Comparison of ENCODE assay signal across 18 cellular contexts in genomic region chr2:217573565-217573964, GRCh38.
DNase-seq lines count a peak whose midpoint lies in the region; ATAC-seq, FAIRE-seq and TF ChIP-seq lines count a peak whose summit lies in the region.
"Had no signal": no experiment of that assay in that cellular context is flagged by ENCODE, and none has a peak within 500 bp of the region (broad histone marks: within the 10 kb centered on the region; RNA-seq: fewer than 3 reads in every experiment).

No MANE protein-coding gene starts in this region.

- no peaks in the 10 kb centered on the region for H3K79me2 ChIP-seq in astrocyte (ENCODE audit: insufficient read depth, low read length)

- H3K27me3 Mint-ChIP-seq in astrocyte (ENCODE audit: low read depth, unreplicated experiment) (no peaks in the 10 kb centered on the region), Caco-2 (ENCODE audit: insufficient read depth, unreplicated experiment) (peaks cover 2% of the 10 kb centered on the region)
- H3K27me3 Mint-ChIP-seq: activated CD8-positive, alpha-beta T cell treated with anti-CD3 and anti-CD28 coated beads for 36 hours; activated T-helper 17 cell treated with anti-CD3 and anti-CD28 coated beads, Interleukin-2, amount 50 U/mL, for 72 hours had no signal

- POLR2A ChIA-PET in Caco-2 (lab: Charles Lee) = no interaction called here

- peak overlapping the region; percentile 3 for H3K27ac Mint-ChIP-seq in astrocyte (ENCODE audit: unreplicated experiment)
- no peak overlapping the region for H3K27ac Mint-ChIP-seq in Caco-2 (ENCODE audit: unreplicated experiment)
- H3K27ac Mint-ChIP-seq: activated CD8-positive, alpha-beta T cell treated with anti-CD3 and anti-CD28 coated beads for 36 hours; activated T-helper 17 cell treated with anti-CD3 and anti-CD28 coated beads, Interleukin-2, amount 50 U/mL, for 72 hours had no signal

- H3K4me3 ChIP-seq in AG10803 (ENCODE audit: low read length) (no peak overlapping the region), HFF-Myc (replicated peaks; ENCODE audit: low read depth, low read length) (no peak overlapping the region), astrocyte (ENCODE audit: insufficient read depth, low read depth, low read length) (no peak overlapping the region), Caco-2 (ENCODE audit: low read depth, low read length) (no peak overlapping the region)
- H3K4me3 ChIP-seq: GM12878 had no signal

- no peak overlapping the region for H3K9ac ChIP-seq in astrocyte (ENCODE audit: low read length)

- ATAC-seq in HG02981 (IDR thresholded peaks at IDR 0.05; ENCODE audit: unreplicated experiment) = no peak
- no peak for ATAC-seq in GM21529 (IDR thresholded peaks at IDR 0.05; ENCODE audit: unreplicated experiment)
- ATAC-seq: activated CD8-positive, alpha-beta T cell treated with anti-CD3 and anti-CD28 coated beads for 36 hours; activated T-helper 17 cell treated with anti-CD3 and anti-CD28 coated beads, Interleukin-2, amount 50 U/mL, for 72 hours; GM12878 had no signal

- no peaks in the 10 kb centered on the region for H3K9me3 ChIP-seq in astrocyte (ENCODE audit: insufficient read depth, low read depth, low read length)
- no peaks in the 10 kb centered on the region for H3K9me3 ChIP-seq in Caco-2

- no peak overlapping the region for H3K27ac ChIP-seq in astrocyte (ENCODE audit: low read depth, low read length)
- H3K27ac ChIP-seq: HL-60 had no signal

- FAIRE-seq in astrocyte (lab: Jason Lieb, UNC) = peak; percentile 72
- FAIRE-seq: frontal cortex, GM12878 had no signal

- CTCF ChIA-PET in Caco-2 (lab: Charles Lee) = no interaction called here

- H3K4me2 ChIP-seq in astrocyte (ENCODE audit: low read length) = peak overlapping the region; percentile 30

- H3K4me1 ChIP-seq in astrocyte (ENCODE audit: insufficient read depth, low read length) = peaks cover 3% of the 10 kb centered on the region
- peaks cover 13% of the 10 kb centered on the region for H3K4me1 ChIP-seq in Caco-2

- BruUV-seq in Caco-2 (replicated peaks; lab: Mats Ljungman, UMichigan) = no TSS peak

- no peaks in the 10 kb centered on the region for H3K36me3 ChIP-seq in astrocyte (ENCODE audit: insufficient read depth, low read length)
- no peaks in the 10 kb centered on the region for H3K36me3 ChIP-seq in Caco-2 (ENCODE audit: control insufficient read depth, insufficient read depth, low read length)

- no peaks in the 10 kb centered on the region for H4K20me1 ChIP-seq in astrocyte (ENCODE audit: insufficient read depth, low read length)

- no peak overlapping the region for H2AFZ ChIP-seq in astrocyte (ENCODE audit: low read depth, low read length)

- TF ChIP-seq CTCF in AG10803 (conservative IDR thresholded peaks at IDR 0.05; ENCODE audit: low read length) (peak; percentile 1; the same call in 1 of the 2 replicates), HFF-Myc (IDR thresholded peaks at IDR 0.05; ENCODE audit: low read depth, low read length, missing control alignments) (no peak), astrocyte (IDR thresholded peaks at IDR 0.05; ENCODE audit: insufficient read depth, low read depth, low read length) (no peak), Caco-2 (IDR thresholded peaks at IDR 0.05; ENCODE audit: insufficient read depth in 1 of 2, low read depth in 1 of 2, low read length in 1 of 2, severe bottlenecking in 1 of 2, unreplicated experiment in 1 of 2) (no peak)

- intact Hi-C loops in Caco-2 (cut with micrococcal nuclease; ENCODE audit: unreplicated experiment) = loop anchor here (2.0 kb wide), 1 partner anchor 43 kb away; no protein-coding TSS in a partner anchor

- H3K4me3 Mint-ChIP-seq in astrocyte (ENCODE audit: unreplicated experiment) (peak overlapping the region; percentile 30), Caco-2 (ENCODE audit: unreplicated experiment) (no peak overlapping the region)
- H3K4me3 Mint-ChIP-seq: activated CD8-positive, alpha-beta T cell treated with anti-CD3 and anti-CD28 coated beads for 36 hours; activated T-helper 17 cell treated with anti-CD3 and anti-CD28 coated beads, Interleukin-2, amount 50 U/mL, for 72 hours had no signal

- H3K36me3 Mint-ChIP-seq in astrocyte (ENCODE audit: low read depth, unreplicated experiment) (no peaks in the 10 kb centered on the region), Caco-2 (ENCODE audit: insufficient read depth, unreplicated experiment) (no peaks in the 10 kb centered on the region)

- H3K9me3 Mint-ChIP-seq in astrocyte (ENCODE audit: unreplicated experiment) (no peaks in the 10 kb centered on the region), Caco-2 (ENCODE audit: unreplicated experiment) (peaks cover 12% of the 10 kb centered on the region)
- H3K9me3 Mint-ChIP-seq: activated T-helper 17 cell treated with anti-CD3 and anti-CD28 coated beads, Interleukin-2, amount 50 U/mL, for 72 hours had no signal

- DNase-seq in AG10803 (ENCODE audit: low read depth) (peak; percentile 36), HFF-Myc (ENCODE audit: extremely low read depth, low read depth) (peak; percentile 31), astrocyte (ENCODE audit: low read depth) (peak; percentile 78), islet precursor cell (peak; percentile 94), Caco-2 (no peak), NCI-H187 treated with DMSO at 0.1 percent for 48 hours (lab: John Stamatoyannopoulos, UW) (no peak)
- DNase-seq: activated CD8-positive, alpha-beta T cell treated with anti-CD3 and anti-CD28 coated beads for 36 hours; DND-41; effector CD4-positive, alpha-beta T cell; NCI-H1930; NCI-H82; stimulated activated CD4-positive, alpha-beta T cell treated with anti-CD3 and anti-CD28 coated beads, Interleukin-12 subunit alpha, Interleukin-12 subunit beta, amount 100 ng/mL, for 4 hours had no signal

- peaks cover 36% of the 10 kb centered on the region for H3K4me1 Mint-ChIP-seq in astrocyte (ENCODE audit: low read depth, unreplicated experiment)
- H3K4me1 Mint-ChIP-seq in Caco-2 (ENCODE audit: low read depth, unreplicated experiment) = peaks cover 18% of the 10 kb centered on the region
- H3K4me1 Mint-ChIP-seq: activated T-helper 17 cell treated with anti-CD3 and anti-CD28 coated beads, Interleukin-2, amount 50 U/mL, for 72 hours had no signal

- no peaks in the 10 kb centered on the region for H3K27me3 ChIP-seq in astrocyte (ENCODE audit: insufficient read depth, low read length)
- no peaks in the 10 kb centered on the region for H3K27me3 ChIP-seq in Caco-2 (replicated peaks; ENCODE audit: control insufficient read depth, insufficient read depth, low read length)

Comparison
In these comparisons a context has a peak if more than half of its experiments do, and no peak if none do; other contexts are left out.
1. DNase-seq: peak in AG10803 (single experiment), HFF-Myc (single experiment), astrocyte (single experiment) and islet precursor cell (single experiment); none in Caco-2 (0 of 2) and NCI-H187 treated with DMSO at 0.1 percent for 48 hours (single experiment).